2 cellular contexts compared by ENCODE assay signal in the genomic region with DNA sequence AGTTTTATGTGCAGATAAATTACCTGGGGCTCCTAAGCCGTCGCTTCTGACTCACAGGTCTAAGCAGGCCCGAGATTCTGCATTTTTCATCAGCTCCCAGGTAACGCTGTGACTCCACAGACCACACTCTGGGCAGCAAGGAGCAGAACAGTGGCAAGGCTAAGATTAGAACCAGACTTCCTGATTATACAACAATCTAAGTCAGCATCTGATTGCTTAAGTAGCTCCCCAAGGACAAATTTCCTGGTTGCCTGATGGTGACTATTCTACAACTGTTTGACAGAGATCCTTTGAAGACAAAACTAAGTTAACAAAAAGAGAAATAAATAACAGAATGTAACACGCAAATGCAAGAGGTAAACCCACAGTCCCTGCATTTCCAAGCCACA.
A peak's percentile ranks its signal among the peaks of the same experiment; 100 is the strongest.
TF ChIP-seq lines count a peak whose summit lies in the region.

No MANE protein-coding gene starts in this region.

TF ChIP-seq in GM23338, 12 proteins besides CTCF, POLR2A, EP300 and RAD21 (continued from another document):
- TF ChIP-seq, protein P1, sequence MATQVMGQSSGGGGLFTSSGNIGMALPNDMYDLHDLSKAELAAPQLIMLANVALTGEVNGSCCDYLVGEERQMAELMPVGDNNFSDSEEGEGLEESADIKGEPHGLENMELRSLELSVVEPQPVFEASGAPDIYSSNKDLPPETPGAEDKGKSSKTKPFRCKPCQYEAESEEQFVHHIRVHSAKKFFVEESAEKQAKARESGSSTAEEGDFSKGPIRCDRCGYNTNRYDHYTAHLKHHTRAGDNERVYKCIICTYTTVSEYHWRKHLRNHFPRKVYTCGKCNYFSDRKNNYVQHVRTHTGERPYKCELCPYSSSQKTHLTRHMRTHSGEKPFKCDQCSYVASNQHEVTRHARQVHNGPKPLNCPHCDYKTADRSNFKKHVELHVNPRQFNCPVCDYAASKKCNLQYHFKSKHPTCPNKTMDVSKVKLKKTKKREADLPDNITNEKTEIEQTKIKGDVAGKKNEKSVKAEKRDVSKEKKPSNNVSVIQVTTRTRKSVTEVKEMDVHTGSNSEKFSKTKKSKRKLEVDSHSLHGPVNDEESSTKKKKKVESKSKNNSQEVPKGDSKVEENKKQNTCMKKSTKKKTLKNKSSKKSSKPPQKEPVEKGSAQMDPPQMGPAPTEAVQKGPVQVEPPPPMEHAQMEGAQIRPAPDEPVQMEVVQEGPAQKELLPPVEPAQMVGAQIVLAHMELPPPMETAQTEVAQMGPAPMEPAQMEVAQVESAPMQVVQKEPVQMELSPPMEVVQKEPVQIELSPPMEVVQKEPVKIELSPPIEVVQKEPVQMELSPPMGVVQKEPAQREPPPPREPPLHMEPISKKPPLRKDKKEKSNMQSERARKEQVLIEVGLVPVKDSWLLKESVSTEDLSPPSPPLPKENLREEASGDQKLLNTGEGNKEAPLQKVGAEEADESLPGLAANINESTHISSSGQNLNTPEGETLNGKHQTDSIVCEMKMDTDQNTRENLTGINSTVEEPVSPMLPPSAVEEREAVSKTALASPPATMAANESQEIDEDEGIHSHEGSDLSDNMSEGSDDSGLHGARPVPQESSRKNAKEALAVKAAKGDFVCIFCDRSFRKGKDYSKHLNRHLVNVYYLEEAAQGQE (IDR thresholded peaks at IDR 0.05; ENCODE audit: unreplicated experiment): no peak
- TF ChIP-seq, protein P2, sequence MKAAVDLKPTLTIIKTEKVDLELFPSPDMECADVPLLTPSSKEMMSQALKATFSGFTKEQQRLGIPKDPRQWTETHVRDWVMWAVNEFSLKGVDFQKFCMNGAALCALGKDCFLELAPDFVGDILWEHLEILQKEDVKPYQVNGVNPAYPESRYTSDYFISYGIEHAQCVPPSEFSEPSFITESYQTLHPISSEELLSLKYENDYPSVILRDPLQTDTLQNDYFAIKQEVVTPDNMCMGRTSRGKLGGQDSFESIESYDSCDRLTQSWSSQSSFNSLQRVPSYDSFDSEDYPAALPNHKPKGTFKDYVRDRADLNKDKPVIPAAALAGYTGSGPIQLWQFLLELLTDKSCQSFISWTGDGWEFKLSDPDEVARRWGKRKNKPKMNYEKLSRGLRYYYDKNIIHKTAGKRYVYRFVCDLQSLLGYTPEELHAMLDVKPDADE (IDR thresholded peaks at IDR 0.05): no peak
- TF ChIP-seq CREB1 (CRISPR knock-in tag; IDR thresholded peaks at IDR 0.05; ENCODE audit: low read depth) (no peak), ZNF114 (CRISPR knock-in tag; IDR thresholded peaks at IDR 0.05) (no peak), JUNB (IDR thresholded peaks at IDR 0.05; ENCODE audit: unreplicated experiment) (no peak), NANOG (IDR thresholded peaks at IDR 0.05; ENCODE audit: borderline replicate concordance) (no peak), EZH2phosphoT487 (IDR thresholded peaks at IDR 0.05; ENCODE audit: unreplicated experiment) (no peak)
- TF ChIP-seq, protein P3, sequence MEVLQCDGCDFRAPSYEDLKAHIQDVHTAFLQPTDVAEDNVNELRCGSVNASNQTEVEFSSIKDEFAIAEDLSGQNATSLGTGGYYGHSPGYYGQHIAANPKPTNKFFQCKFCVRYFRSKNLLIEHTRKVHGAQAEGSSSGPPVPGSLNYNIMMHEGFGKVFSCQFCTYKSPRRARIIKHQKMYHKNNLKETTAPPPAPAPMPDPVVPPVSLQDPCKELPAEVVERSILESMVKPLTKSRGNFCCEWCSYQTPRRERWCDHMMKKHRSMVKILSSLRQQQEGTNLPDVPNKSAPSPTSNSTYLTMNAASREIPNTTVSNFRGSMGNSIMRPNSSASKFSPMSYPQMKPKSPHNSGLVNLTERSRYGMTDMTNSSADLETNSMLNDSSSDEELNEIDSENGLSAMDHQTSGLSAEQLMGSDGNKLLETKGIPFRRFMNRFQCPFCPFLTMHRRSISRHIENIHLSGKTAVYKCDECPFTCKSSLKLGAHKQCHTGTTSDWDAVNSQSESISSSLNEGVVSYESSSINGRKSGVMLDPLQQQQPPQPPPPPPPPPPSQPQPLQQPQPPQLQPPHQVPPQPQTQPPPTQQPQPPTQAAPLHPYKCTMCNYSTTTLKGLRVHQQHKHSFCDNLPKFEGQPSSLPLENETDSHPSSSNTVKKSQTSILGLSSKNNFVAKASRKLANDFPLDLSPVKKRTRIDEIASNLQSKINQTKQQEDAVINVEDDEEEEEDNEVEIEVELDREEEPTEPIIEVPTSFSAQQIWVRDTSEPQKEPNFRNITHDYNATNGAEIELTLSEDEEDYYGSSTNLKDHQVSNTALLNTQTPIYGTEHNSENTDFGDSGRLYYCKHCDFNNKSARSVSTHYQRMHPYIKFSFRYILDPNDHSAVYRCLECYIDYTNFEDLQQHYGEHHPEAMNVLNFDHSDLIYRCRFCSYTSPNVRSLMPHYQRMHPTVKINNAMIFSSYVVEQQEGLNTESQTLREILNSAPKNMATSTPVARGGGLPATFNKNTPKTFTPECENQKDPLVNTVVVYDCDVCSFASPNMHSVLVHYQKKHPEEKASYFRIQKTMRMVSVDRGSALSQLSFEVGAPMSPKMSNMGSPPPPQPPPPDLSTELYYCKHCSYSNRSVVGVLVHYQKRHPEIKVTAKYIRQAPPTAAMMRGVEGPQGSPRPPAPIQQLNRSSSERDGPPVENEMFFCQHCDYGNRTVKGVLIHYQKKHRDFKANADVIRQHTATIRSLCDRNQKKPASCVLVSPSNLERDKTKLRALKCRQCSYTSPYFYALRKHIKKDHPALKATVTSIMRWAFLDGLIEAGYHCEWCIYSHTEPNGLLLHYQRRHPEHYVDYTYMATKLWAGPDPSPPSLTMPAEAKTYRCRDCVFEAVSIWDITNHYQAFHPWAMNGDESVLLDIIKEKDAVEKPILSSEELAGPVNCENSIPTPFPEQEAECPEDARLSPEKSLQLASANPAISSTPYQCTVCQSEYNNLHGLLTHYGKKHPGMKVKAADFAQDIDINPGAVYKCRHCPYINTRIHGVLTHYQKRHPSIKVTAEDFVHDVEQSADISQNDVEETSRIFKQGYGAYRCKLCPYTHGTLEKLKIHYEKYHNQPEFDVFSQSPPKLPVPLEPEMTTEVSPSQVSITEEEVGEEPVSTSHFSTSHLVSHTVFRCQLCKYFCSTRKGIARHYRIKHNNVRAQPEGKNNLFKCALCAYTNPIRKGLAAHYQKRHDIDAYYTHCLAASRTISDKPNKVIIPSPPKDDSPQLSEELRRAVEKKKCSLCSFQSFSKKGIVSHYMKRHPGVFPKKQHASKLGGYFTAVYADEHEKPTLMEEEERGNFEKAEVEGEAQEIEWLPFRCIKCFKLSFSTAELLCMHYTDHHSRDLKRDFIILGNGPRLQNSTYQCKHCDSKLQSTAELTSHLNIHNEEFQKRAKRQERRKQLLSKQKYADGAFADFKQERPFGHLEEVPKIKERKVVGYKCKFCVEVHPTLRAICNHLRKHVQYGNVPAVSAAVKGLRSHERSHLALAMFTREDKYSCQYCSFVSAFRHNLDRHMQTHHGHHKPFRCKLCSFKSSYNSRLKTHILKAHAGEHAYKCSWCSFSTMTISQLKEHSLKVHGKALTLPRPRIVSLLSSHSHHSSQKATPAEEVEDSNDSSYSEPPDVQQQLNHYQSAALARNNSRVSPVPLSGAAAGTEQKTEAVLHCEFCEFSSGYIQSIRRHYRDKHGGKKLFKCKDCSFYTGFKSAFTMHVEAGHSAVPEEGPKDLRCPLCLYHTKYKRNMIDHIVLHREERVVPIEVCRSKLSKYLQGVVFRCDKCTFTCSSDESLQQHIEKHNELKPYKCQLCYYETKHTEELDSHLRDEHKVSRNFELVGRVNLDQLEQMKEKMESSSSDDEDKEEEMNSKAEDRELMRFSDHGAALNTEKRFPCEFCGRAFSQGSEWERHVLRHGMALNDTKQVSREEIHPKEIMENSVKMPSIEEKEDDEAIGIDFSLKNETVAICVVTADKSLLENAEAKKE (CRISPR knock-in tag; IDR thresholded peaks at IDR 0.05): no peak

TF ChIP-seq in K562, 482 proteins besides CTCF, POLR2A, EP300 and RAD21 (continued from another document and continues in another):
- TF ChIP-seq EP400 (IDR thresholded peaks at IDR 0.05) (0 out of 2 replicates have a peak, but pooled peaks have one; percentile 6), NR3C1 (CRISPR knock-in tag; IDR thresholded peaks at IDR 0.05) (no peak), CEBPG (CRISPR knock-in tag; IDR thresholded peaks at IDR 0.05) (no peak), CEBPG (tag; conservative IDR thresholded peaks at IDR 0.05 in 1 of 2, IDR thresholded peaks at IDR 0.05 in 1 of 2) (peak in 1 of 2 experiments; percentile 32; a peak in 1 of 4 replicates), CTBP1 (IDR thresholded peaks at IDR 0.05; ENCODE audit: borderline replicate concordance) (0 out of 2 replicates have a peak, but pooled peaks have one; percentile 8), CEBPB (tag; IDR thresholded peaks at IDR 0.05) (peak; percentile 38), TCF7L2 (IDR thresholded peaks at IDR 0.05; ENCODE audit: low read depth, low read length) (no peak), TEAD4 (IDR thresholded peaks at IDR 0.05; ENCODE audit: low read length) (peak; percentile 50), TEAD4 (CRISPR knock-in tag; IDR thresholded peaks at IDR 0.05; ENCODE audit: borderline replicate concordance) (no peak), ZEB2 (IDR thresholded peaks at IDR 0.05) (peak; percentile 55; the same call in 1 of the 2 replicates), ELF1 (tag; IDR thresholded peaks at IDR 0.05) (peak; percentile 64; the same call in 1 of the 2 replicates), WHSC1 (IDR thresholded peaks at IDR 0.05; ENCODE audit: low read length) (no peak), TCFL5 (CRISPR knock-in tag; conservative IDR thresholded peaks at IDR 0.05) (no peak), KAT7 (CRISPR knock-in tag; IDR thresholded peaks at IDR 0.05; ENCODE audit: borderline replicate concordance) (no peak), CBFA2T3 (IDR thresholded peaks at IDR 0.05) (peak; percentile 54), ZNF778 (CRISPR knock-in tag; IDR thresholded peaks at IDR 0.05) (no peak), TCF3 (CRISPR knock-in tag; IDR thresholded peaks at IDR 0.05) (peak; percentile 31), RAD51 (IDR thresholded peaks at IDR 0.05; ENCODE audit: borderline replicate concordance, low read depth) (no peak), ZNF583 (CRISPR knock-in tag; IDR thresholded peaks at IDR 0.05) (0 out of 2 replicates have a peak, but pooled peaks have one; percentile 31), TOE1 (IDR thresholded peaks at IDR 0.05; ENCODE audit: borderline replicate concordance) (no peak), TOE1 (CRISPR knock-in tag; IDR thresholded peaks at IDR 0.05; ENCODE audit: borderline replicate concordance, low read depth) (no peak), SPI1 (IDR thresholded peaks at IDR 0.05; ENCODE audit: borderline replicate concordance, low read depth, low read length) (peak; percentile 44; the same call in 1 of the 2 replicates), CBFA2T2 (conservative IDR thresholded peaks at IDR 0.05) (peak; percentile 15; the same call in 1 of the 2 replicates)
- TF ChIP-seq, protein P4, sequence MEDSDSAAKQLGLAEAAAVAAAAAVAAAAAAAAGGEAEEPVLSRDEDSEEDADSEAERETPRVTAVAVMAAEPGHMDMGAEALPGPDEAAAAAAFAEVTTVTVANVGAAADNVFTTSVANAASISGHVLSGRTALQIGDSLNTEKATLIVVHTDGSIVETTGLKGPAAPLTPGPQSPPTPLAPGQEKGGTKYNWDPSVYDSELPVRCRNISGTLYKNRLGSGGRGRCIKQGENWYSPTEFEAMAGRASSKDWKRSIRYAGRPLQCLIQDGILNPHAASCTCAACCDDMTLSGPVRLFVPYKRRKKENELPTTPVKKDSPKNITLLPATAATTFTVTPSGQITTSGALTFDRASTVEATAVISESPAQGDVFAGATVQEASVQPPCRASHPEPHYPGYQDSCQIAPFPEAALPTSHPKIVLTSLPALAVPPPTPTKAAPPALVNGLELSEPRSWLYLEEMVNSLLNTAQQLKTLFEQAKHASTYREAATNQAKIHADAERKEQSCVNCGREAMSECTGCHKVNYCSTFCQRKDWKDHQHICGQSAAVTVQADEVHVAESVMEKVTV (CRISPR knock-in tag; IDR thresholded peaks at IDR 0.05): 0 out of 2 replicates have a peak, but pooled peaks have one; percentile 9
- TF ChIP-seq, protein P5, sequence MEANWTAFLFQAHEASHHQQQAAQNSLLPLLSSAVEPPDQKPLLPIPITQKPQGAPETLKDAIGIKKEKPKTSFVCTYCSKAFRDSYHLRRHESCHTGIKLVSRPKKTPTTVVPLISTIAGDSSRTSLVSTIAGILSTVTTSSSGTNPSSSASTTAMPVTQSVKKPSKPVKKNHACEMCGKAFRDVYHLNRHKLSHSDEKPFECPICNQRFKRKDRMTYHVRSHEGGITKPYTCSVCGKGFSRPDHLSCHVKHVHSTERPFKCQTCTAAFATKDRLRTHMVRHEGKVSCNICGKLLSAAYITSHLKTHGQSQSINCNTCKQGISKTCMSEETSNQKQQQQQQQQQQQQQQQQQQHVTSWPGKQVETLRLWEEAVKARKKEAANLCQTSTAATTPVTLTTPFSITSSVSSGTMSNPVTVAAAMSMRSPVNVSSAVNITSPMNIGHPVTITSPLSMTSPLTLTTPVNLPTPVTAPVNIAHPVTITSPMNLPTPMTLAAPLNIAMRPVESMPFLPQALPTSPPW (CRISPR knock-in tag; IDR thresholded peaks at IDR 0.05): 0 out of 2 replicates have a peak, but pooled peaks have one; percentile 7
- TF ChIP-seq, protein P6, sequence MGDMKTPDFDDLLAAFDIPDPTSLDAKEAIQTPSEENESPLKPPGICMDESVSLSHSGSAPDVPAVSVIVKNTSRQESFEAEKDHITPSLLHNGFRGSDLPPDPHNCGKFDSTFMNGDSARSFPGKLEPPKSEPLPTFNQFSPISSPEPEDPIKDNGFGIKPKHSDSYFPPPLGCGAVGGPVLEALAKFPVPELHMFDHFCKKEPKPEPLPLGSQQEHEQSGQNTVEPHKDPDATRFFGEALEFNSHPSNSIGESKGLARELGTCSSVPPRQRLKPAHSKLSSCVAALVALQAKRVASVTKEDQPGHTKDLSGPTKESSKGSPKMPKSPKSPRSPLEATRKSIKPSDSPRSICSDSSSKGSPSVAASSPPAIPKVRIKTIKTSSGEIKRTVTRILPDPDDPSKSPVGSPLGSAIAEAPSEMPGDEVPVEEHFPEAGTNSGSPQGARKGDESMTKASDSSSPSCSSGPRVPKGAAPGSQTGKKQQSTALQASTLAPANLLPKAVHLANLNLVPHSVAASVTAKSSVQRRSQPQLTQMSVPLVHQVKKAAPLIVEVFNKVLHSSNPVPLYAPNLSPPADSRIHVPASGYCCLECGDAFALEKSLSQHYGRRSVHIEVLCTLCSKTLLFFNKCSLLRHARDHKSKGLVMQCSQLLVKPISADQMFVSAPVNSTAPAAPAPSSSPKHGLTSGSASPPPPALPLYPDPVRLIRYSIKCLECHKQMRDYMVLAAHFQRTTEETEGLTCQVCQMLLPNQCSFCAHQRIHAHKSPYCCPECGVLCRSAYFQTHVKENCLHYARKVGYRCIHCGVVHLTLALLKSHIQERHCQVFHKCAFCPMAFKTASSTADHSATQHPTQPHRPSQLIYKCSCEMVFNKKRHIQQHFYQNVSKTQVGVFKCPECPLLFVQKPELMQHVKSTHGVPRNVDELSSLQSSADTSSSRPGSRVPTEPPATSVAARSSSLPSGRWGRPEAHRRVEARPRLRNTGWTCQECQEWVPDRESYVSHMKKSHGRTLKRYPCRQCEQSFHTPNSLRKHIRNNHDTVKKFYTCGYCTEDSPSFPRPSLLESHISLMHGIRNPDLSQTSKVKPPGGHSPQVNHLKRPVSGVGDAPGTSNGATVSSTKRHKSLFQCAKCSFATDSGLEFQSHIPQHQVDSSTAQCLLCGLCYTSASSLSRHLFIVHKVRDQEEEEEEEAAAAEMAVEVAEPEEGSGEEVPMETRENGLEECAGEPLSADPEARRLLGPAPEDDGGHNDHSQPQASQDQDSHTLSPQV (IDR thresholded peaks at IDR 0.05): 0 out of 2 replicates have a peak, but pooled peaks have one; percentile 7
- TF ChIP-seq, protein P7, sequence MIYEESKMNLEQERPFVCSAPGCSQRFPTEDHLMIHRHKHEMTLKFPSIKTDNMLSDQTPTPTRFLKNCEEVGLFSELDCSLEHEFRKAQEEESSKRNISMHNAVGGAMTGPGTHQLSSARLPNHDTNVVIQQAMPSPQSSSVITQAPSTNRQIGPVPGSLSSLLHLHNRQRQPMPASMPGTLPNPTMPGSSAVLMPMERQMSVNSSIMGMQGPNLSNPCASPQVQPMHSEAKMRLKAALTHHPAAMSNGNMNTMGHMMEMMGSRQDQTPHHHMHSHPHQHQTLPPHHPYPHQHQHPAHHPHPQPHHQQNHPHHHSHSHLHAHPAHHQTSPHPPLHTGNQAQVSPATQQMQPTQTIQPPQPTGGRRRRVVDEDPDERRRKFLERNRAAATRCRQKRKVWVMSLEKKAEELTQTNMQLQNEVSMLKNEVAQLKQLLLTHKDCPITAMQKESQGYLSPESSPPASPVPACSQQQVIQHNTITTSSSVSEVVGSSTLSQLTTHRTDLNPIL (CRISPR knock-in tag; IDR thresholded peaks at IDR 0.05): no peak
